7 cellular contexts compared by ENCODE assay signal in genomic region chr7:102749323-102749786, GRCh38. TPM values are rescaled to one million over a fixed set of nuclear protein-coding genes. Genes with fewer than 3 reads are reported as not detected.
DNase-seq lines count a peak whose midpoint lies in the region; ATAC-seq and TF ChIP-seq lines count a peak whose summit lies in the region.
"Not testable (repeated sequence)": the region's sequence is repeated elsewhere in the genome, so short reads cannot be mapped to it uniquely, and the experiment has no call there.

No MANE protein-coding gene starts in this region.

- not testable (repeated sequence) for H3K4me1 Mint-ChIP-seq in activated B cell treated with CpG ODN at 0.5 μM for 24 hours
- H3K4me1 Mint-ChIP-seq in MCF 10A (ENCODE audit: insufficient read depth, unreplicated experiment): peaks cover 11% of the 10 kb centered on the region

- peak overlapping the region; percentile 91 for H3K4me3 Mint-ChIP-seq in activated B cell treated with CpG ODN at 0.5 μM for 24 hours
- peak overlapping the region; percentile 75 for H3K4me3 Mint-ChIP-seq in MCF 10A (ENCODE audit: unreplicated experiment)

- not testable (repeated sequence) for H3K36me3 ChIP-seq in mesodermal cell (ENCODE audit: control insufficient read depth, insufficient read depth, low read length); sigmoid colon

- WGBS in mesodermal cell (ENCODE audit: insufficient coverage in 2 of 2), 2 experiments: 0 to 17% methylated on average over 3 to 4 of the region's 38 CpGs
- 2 to 7% methylated on average over 26 of the region's 38 CpGs for WGBS in sigmoid colon, 2 donors

- peak; percentile 7 for ATAC-seq in GM18511 (IDR thresholded peaks at IDR 0.05; ENCODE audit: unreplicated experiment)
- ATAC-seq in activated B cell treated with CpG ODN at 0.5 μM for 24 hours (ENCODE audit: low read depth): not testable (repeated sequence)
- peak; percentile 1 for ATAC-seq in foreskin keratinocyte

- not testable (repeated sequence) for H3K27ac ChIP-seq in foreskin keratinocyte
- H3K27ac ChIP-seq in mesodermal cell (ENCODE audit: low read depth, low read length, severe bottlenecking): peak overlapping the region; percentile 16
- peak overlapping the region; percentile 73 to 81 (median 76) for H3K27ac ChIP-seq in sigmoid colon

- H3K9me3 ChIP-seq in mesodermal cell (ENCODE audit: control insufficient read depth, low read length); sigmoid colon: not testable (repeated sequence)

- not testable (repeated sequence) for TF ChIP-seq POLR2A in sigmoid colon (IDR thresholded peaks at IDR 0.05)

- peak overlapping the region; percentile 63 for H3K4me3 ChIP-seq in Jurkat, Clone E6-1 (ENCODE audit: low read length)
- H3K4me3 ChIP-seq in mesodermal cell (ENCODE audit: extremely low read depth, insufficient read depth, low read length, poor library complexity, severe bottlenecking): peak overlapping the region; percentile 56
- peak overlapping the region; percentile 51 to 70 (median 62) for H3K4me3 ChIP-seq in sigmoid colon

- peaks cover 12% of the 10 kb centered on the region for H3K4me1 ChIP-seq in foreskin keratinocyte
- H3K4me1 ChIP-seq in mesodermal cell (ENCODE audit: control insufficient read depth, insufficient read depth, low read length, poor library complexity, severe bottlenecking): not testable (repeated sequence)
- peaks cover 0 to 20% (median 13%) of the 10 kb centered on the region in 4 donors for H3K4me1 ChIP-seq in sigmoid colon

- POLR2A ChIA-PET in activated B cell treated with CpG ODN at 0.5 μM for 24 hours (lab: Charles Lee): interaction anchor here (0.6 to 1.4 kb wide), 2 partner anchors 322 to 326 kb away, joined by 3 to 19 read pairs; partner anchors contain the start of genes ARMC10 and FBXL13
- POLR2A ChIA-PET in MCF 10A (lab: Yijun Ruan, JAX): interaction anchor here (1.0 to 1.2 kb wide), 4 partner anchors 195 to 326 kb away, joined by 3 to 13 read pairs (median 4); partner anchors contain the start of genes ARMC10 and FBXL13

- TSS peak; percentile 39 for BruUV-seq in MCF 10A (replicated peaks; lab: Mats Ljungman, UMichigan)

- intact Hi-C loops in activated B cell treated with CpG ODN at 0.5 μM for 24 hours (cut with micrococcal nuclease): loop anchor here (2.0 kb wide), 2 partner anchors 547 to 595 kb away; partner anchors contain the start of genes DNAJC2 and PMPCB
- intact Hi-C loops in MCF 10A (cut with micrococcal nuclease): loop anchor here (10.0 kb wide), 1 partner anchor 315 kb away; no protein-coding TSS in a partner anchor
- intact Hi-C loops in sigmoid colon (cut with DNase I): not testable (repeated sequence)

- H3K27me3 ChIP-seq in foreskin keratinocyte, sigmoid colon: not testable (repeated sequence)

- CTCF ChIA-PET in activated B cell treated with CpG ODN at 0.5 μM for 24 hours (lab: Charles Lee): interaction anchor here (1.4 kb wide), 1 partner anchor 316 kb away, joined by 3 read pairs; no protein-coding TSS in a partner anchor
- CTCF ChIA-PET in MCF 10A (lab: Yijun Ruan, JAX): interaction anchor here (1.2 kb wide), 1 partner anchor 312 kb away, joined by 9 read pairs; no protein-coding TSS in a partner anchor

- not testable (repeated sequence) for H3K36me3 Mint-ChIP-seq in activated B cell treated with CpG ODN at 0.5 μM for 24 hours (ENCODE audit: low read depth); MCF 10A (ENCODE audit: insufficient read depth, unreplicated experiment)

- H3K27me3 Mint-ChIP-seq in activated B cell treated with CpG ODN at 0.5 μM for 24 hours; MCF 10A (ENCODE audit: insufficient read depth, unreplicated experiment): not testable (repeated sequence)

- DNase-seq in Jurkat, Clone E6-1 (ENCODE audit: low read depth, low spot score); activated B cell treated with CpG ODN at 0.5 μM for 24 hours; MCF 10A (ENCODE audit: unreplicated experiment); foreskin keratinocyte; sigmoid colon: not testable (repeated sequence)

- not testable (repeated sequence) for TF ChIP-seq EP300 in sigmoid colon (IDR thresholded peaks at IDR 0.05)

- H3K27ac Mint-ChIP-seq in activated B cell treated with CpG ODN at 0.5 μM for 24 hours (peak overlapping the region; percentile 89), MCF 10A (ENCODE audit: low read depth, unreplicated experiment) (peak overlapping the region; percentile 84)

- not testable (repeated sequence) for H3K9me3 Mint-ChIP-seq in activated B cell treated with CpG ODN at 0.5 μM for 24 hours; MCF 10A (ENCODE audit: unreplicated experiment)

- not testable (repeated sequence) for TF ChIP-seq CTCF in activated B cell treated with CpG ODN at 0.5 μM for 24 hours (IDR thresholded peaks at IDR 0.05); MCF 10A (IDR thresholded peaks at IDR 0.05; ENCODE audit: unreplicated experiment); foreskin keratinocyte (conservative IDR thresholded peaks at IDR 0.05); sigmoid colon (IDR thresholded peaks at IDR 0.05)

RNA-seq across cellular contexts. Expression of gene FAM185A, which starts 0.6 kb away (rescaled TPM):
- polyA plus RNA-seq in Jurkat, Clone E6-1 (2012; ENCODE audit: insufficient read depth, insufficient read length): 8.9 TPM
- total RNA-seq in activated B cell treated with CpG ODN at 0.5 μM for 24 hours: 5.8 and 6.7 TPM in 2 replicates
- 8.9 and 12.0 TPM in 2 replicates for total RNA-seq in MCF 10A (2022)
- total RNA-seq in foreskin keratinocyte: 4.4 and 5.2 TPM in 2 replicates
- polyA plus RNA-seq in foreskin keratinocyte: 2.5 and 2.7 TPM in 2 replicates
- polyA plus RNA-seq in mesodermal cell (2013, experiment 1 of 2): 2.9 TPM
- polyA plus RNA-seq in mesodermal cell (2013, experiment 2 of 2): 2.3 TPM
- total RNA-seq in sigmoid colon: 10 to 100 TPM; 14.8 to 17.5 (median 16.5) TPM
- 1 to 10 TPM; 4.8 to 6.0 (median 4.9) TPM for polyA plus RNA-seq in sigmoid colon
